In genomic region chr7:55420535-55420934, GRCh38 we compare ENCODE assay signal across 15 cellular contexts. TPM values are rescaled to one million over a fixed set of nuclear protein-coding genes. Genes with fewer than 3 reads are reported as not detected.
DNase-seq lines count a peak whose midpoint lies in the region; ATAC-seq, FAIRE-seq and TF ChIP-seq lines count a peak whose summit lies in the region.
"Had no signal": no experiment of that assay in that cellular context is flagged by ENCODE, and none has a peak within 500 bp of the region (broad histone marks: within the 10 kb centered on the region; RNA-seq: fewer than 3 reads in every experiment).

No MANE protein-coding gene starts in this region.

- no peak overlapping the region for H2BK15ac ChIP-seq in IMR-90 (ENCODE audit: low read depth, low read length)

- H2BK20ac ChIP-seq in IMR-90 (ENCODE audit: low read depth, low read length), result no peak overlapping the region

- H3K9ac ChIP-seq in IMR-90 (ENCODE audit: low read depth, low read length) (no peak overlapping the region), PC-3 (ENCODE audit: low read length) (no peak overlapping the region)

- no peak overlapping the region for H3K56ac ChIP-seq in IMR-90 (ENCODE audit: extremely low read depth, insufficient read depth, low read length)

- no peak overlapping the region for H2BK120ac ChIP-seq in IMR-90 (ENCODE audit: low read depth, low read length)

- no peaks in the 10 kb centered on the region for H3K4me1 Mint-ChIP-seq in activated CD4-positive, alpha-beta T cell treated with anti-CD3 and anti-CD28 coated beads for 36 hours
- H3K4me1 Mint-ChIP-seq: activated CD4-positive, alpha-beta memory T cell treated with anti-CD3 and anti-CD28 coated beads, Interleukin-2, amount 10 ng/mL, durations not matched to agents 7 days and 5 days had no signal

- H3K4me3 Mint-ChIP-seq in activated CD4-positive, alpha-beta T cell treated with anti-CD3 and anti-CD28 coated beads for 36 hours, result no peak overlapping the region
- H3K4me3 Mint-ChIP-seq: activated CD4-positive, alpha-beta memory T cell treated with anti-CD3 and anti-CD28 coated beads, Interleukin-2, amount 10 ng/mL, durations not matched to agents 7 days and 5 days; CD4-positive, alpha-beta T cell; T-helper 2 cell treated with Interferon-gamma antibody and Interleukin-4, amounts not matched to agents 5 μg/mL and 100 μg/mL, for 36 hours had no signal

- H3F3A ChIP-seq in PC-3 (ENCODE audit: low read length, unreplicated experiment), result no peaks in the 10 kb centered on the region

- H2AK9ac ChIP-seq in IMR-90 (replicated peaks; ENCODE audit: low read depth, low read length, poor library complexity), result no peak overlapping the region

- no peak for TF ChIP-seq POLR2A in IMR-90 (IDR thresholded peaks at IDR 0.05; ENCODE audit: low read depth, low read length)

- H3K4ac ChIP-seq in IMR-90 (ENCODE audit: low read depth, low read length), result no peak overlapping the region

- peaks cover 0 to 7% of the 10 kb centered on the region in 2 experiments; a peak in 1 of 4 replicates for H3K79me1 ChIP-seq in IMR-90 (ENCODE audit: low read depth in 1 of 2, low read length in 2 of 2)

- H3K27me3 Mint-ChIP-seq in activated CD4-positive, alpha-beta T cell treated with anti-CD3 and anti-CD28 coated beads for 36 hours, result no peaks in the 10 kb centered on the region
- H3K27me3 Mint-ChIP-seq: activated CD4-positive, alpha-beta memory T cell treated with anti-CD3 and anti-CD28 coated beads, Interleukin-2, amount 10 ng/mL, durations not matched to agents 7 days and 5 days; CD4-positive, alpha-beta T cell had no signal

- peaks cover 3% of the 10 kb centered on the region for H3K36me3 ChIP-seq in IMR-90 (ENCODE audit: control insufficient read depth, insufficient read depth, low read length)
- H3K36me3 ChIP-seq in PC-3 (ENCODE audit: low read depth, low read length), result no peaks in the 10 kb centered on the region

- no peak overlapping the region for H4K8ac ChIP-seq in IMR-90 (ENCODE audit: low read depth in 2 of 2, low read length in 2 of 2)

- no peak overlapping the region for H3K4me3 ChIP-seq in IMR-90 (ENCODE audit: insufficient read depth, low read depth, low read length)
- H3K4me3 ChIP-seq in PC-3 (ENCODE audit: low read length), result no peak overlapping the region
- H3K4me3 ChIP-seq: testis had no signal

- no peak overlapping the region for H3K18ac ChIP-seq in IMR-90 (ENCODE audit: low read depth, low read length)

- no peak overlapping the region for H4K5ac ChIP-seq in IMR-90 (ENCODE audit: low read depth, low read length)

- no peak overlapping the region for H3K4me2 ChIP-seq in IMR-90 (ENCODE audit: low read depth, low read length)
- no peak overlapping the region for H3K4me2 ChIP-seq in PC-3 (ENCODE audit: low read length)

- BruUV-seq in IMR-90 (replicated peaks; lab: Mats Ljungman, UMichigan) (no TSS peak), PC-3 (replicated peaks; lab: Mats Ljungman, UMichigan) (no TSS peak)

- peak; percentile 87 for ATAC-seq in IMR-90 (ENCODE audit: low read depth)
- ATAC-seq in PC-3, result peak; percentile 77
- peak; percentile 64 for ATAC-seq in sciatic nerve
- ATAC-seq in activated CD4-positive, alpha-beta T cell treated with anti-CD3 and anti-CD28 coated beads for 36 hours, result no peak
- no peak for ATAC-seq in HG03159 (IDR thresholded peaks at IDR 0.05; ENCODE audit: unreplicated experiment)
- ATAC-seq in HG02759 (IDR thresholded peaks at IDR 0.05; ENCODE audit: unreplicated experiment), result no peak
- ATAC-seq: left colon had no signal

- POLR2A ChIA-PET in IMR-90 (lab: Charles Lee; ENCODE audit: unreplicated experiment) (no interaction called here), PC-3 (lab: Charles Lee; ENCODE audit: unreplicated experiment) (no interaction called here)
- POLR2A ChIA-PET in activated CD4-positive, alpha-beta T cell treated with anti-CD3 and anti-CD28 coated beads for 36 hours (lab: Charles Lee), result no interaction called here

- H3K9me3 ChIP-seq in IMR-90 (ENCODE audit: control insufficient read depth, insufficient read depth, low read length), result no peaks in the 10 kb centered on the region
- H3K9me3 ChIP-seq in PC-3 (ENCODE audit: low read length), result no peaks in the 10 kb centered on the region
- H3K9me3 ChIP-seq: testis had no signal

- H3K36me3 Mint-ChIP-seq in activated CD4-positive, alpha-beta T cell treated with anti-CD3 and anti-CD28 coated beads for 36 hours (ENCODE audit: low read depth), result peaks cover under 1% of the 10 kb centered on the region

- in situ Hi-C loops in IMR-90 (cut with MboI; ENCODE audit: low sequenced_read_pairs), result no loop called here

- DNase-seq in IMR-90, result peak; percentile 65
- peak; percentile 10 for DNase-seq in PC-3
- DNase-seq in sciatic nerve (ENCODE audit: low spot score), result no peak
- no peak for DNase-seq in activated CD4-positive, alpha-beta T cell treated with anti-CD3 and anti-CD28 coated beads for 36 hours
- DNase-seq: activated CD4-positive, alpha-beta memory T cell treated with anti-CD3 and anti-CD28 coated beads, Interleukin-2, amount 10 ng/mL, durations not matched to agents 7 days and 5 days; CD4-positive, alpha-beta T cell; head of caudate nucleus; left colon; NCI-H2081; stimulated activated CD4-positive, alpha-beta T cell treated with anti-CD3 and anti-CD28 coated beads, Interleukin-12 subunit alpha, Interleukin-12 subunit beta, amount 100 ng/mL, for 4 hours; testis had no signal

- H3K27me3 ChIP-seq in IMR-90 (ENCODE audit: control insufficient read depth, insufficient read depth, low read length) (no peaks in the 10 kb centered on the region), PC-3 (ENCODE audit: low read length) (no peaks in the 10 kb centered on the region)
- H3K27me3 ChIP-seq: testis had no signal

- no peak overlapping the region for H3K23ac ChIP-seq in IMR-90 (ENCODE audit: low read depth, low read length)

- peaks cover 9% of the 10 kb centered on the region for H3K9me1 ChIP-seq in IMR-90 (ENCODE audit: insufficient read depth, low read length)

- no peak overlapping the region for H3K27ac Mint-ChIP-seq in activated CD4-positive, alpha-beta T cell treated with anti-CD3 and anti-CD28 coated beads for 36 hours
- H3K27ac Mint-ChIP-seq: activated CD4-positive, alpha-beta memory T cell treated with anti-CD3 and anti-CD28 coated beads, Interleukin-2, amount 10 ng/mL, durations not matched to agents 7 days and 5 days; CD4-positive, alpha-beta T cell; T-helper 2 cell treated with Interferon-gamma antibody and Interleukin-4, amounts not matched to agents 5 μg/mL and 100 μg/mL, for 36 hours had no signal

- H3K4me1 ChIP-seq in IMR-90 (ENCODE audit: control insufficient read depth, insufficient read depth, low read length) (peaks cover 9% of the 10 kb centered on the region), PC-3 (ENCODE audit: insufficient read depth, low read length) (peaks cover 7% of the 10 kb centered on the region)
- H3K4me1 ChIP-seq: testis had no signal

- CTCF ChIA-PET in IMR-90 (lab: Yijun Ruan, JAX), result no interaction called here
- CTCF ChIA-PET in PC-3 (lab: Charles Lee), result interaction anchor here (0.7 kb wide), 1 partner anchor 654 kb away, joined by 4 read pairs; no protein-coding TSS in a partner anchor
- CTCF ChIA-PET in activated CD4-positive, alpha-beta T cell treated with anti-CD3 and anti-CD28 coated beads for 36 hours (lab: Charles Lee), result interaction anchor here (0.6 kb wide), 2 partner anchors 133 to 280 kb away, joined by 3 to 4 read pairs; no protein-coding TSS in a partner anchor

- peak overlapping the region; percentile 46 for H2AFZ ChIP-seq in IMR-90 (replicated peaks; ENCODE audit: low read length, poor library complexity)
- H2AFZ ChIP-seq in PC-3 (ENCODE audit: low read length), result no peak overlapping the region

- H3K14ac ChIP-seq in IMR-90 (replicated peaks; ENCODE audit: low read depth, low read length), result no peak overlapping the region

- no peaks in the 10 kb centered on the region for H3K9me2 ChIP-seq in PC-3 (replicated peaks; ENCODE audit: low read length)

- no peaks in the 10 kb centered on the region for H3K79me2 ChIP-seq in PC-3 (ENCODE audit: low read length)

- intact Hi-C loops in IMR-90 (cut with micrococcal nuclease) (no loop called here), PC-3 (cut with micrococcal nuclease) (no loop called here), sciatic nerve (cut with DNase I) (loop anchor here (10.0 kb wide), 1 partner anchor 154 kb away; the partner anchor contains the start of gene VOPP1)
- intact Hi-C loops in activated CD4-positive, alpha-beta T cell treated with anti-CD3 and anti-CD28 coated beads for 36 hours (cut with DNase I, micrococcal nuclease), result no loop called here

- TF ChIP-seq CTCF in IMR-90 (conservative IDR thresholded peaks at IDR 0.05; ENCODE audit: low read depth, low read length), result no peak
- no peak for TF ChIP-seq CTCF in PC-3 (conservative IDR thresholded peaks at IDR 0.05; ENCODE audit: low read depth, low read length)

- no peak overlapping the region for H2AK5ac ChIP-seq in IMR-90 (ENCODE audit: low read depth, low read length)

- H3K9me3 Mint-ChIP-seq in activated CD4-positive, alpha-beta T cell treated with anti-CD3 and anti-CD28 coated beads for 36 hours (ENCODE audit: low read depth), result no peaks in the 10 kb centered on the region
- H3K9me3 Mint-ChIP-seq: activated CD4-positive, alpha-beta memory T cell treated with anti-CD3 and anti-CD28 coated beads, Interleukin-2, amount 10 ng/mL, durations not matched to agents 7 days and 5 days; CD4-positive, alpha-beta T cell; T-helper 2 cell treated with Interferon-gamma antibody and Interleukin-4, amounts not matched to agents 5 μg/mL and 100 μg/mL, for 36 hours had no signal

- dilution Hi-C loops in IMR-90 (cut with HindIII; ENCODE audit: low sequenced_read_pairs, unreplicated experiment), result no loop called here

- TF ChIP-seq RAD21 in IMR-90 (IDR thresholded peaks at IDR 0.05; ENCODE audit: low read length), result no peak

- FAIRE-seq in endometrium (lab: Jason Lieb, UNC), result peak; percentile 98

- no peak overlapping the region for H2BK5ac ChIP-seq in IMR-90 (ENCODE audit: low read depth, low read length, poor library complexity, severe bottlenecking)

- WGBS in IMR-90 (ENCODE audit: extremely low coverage in 2 of 2, insufficient read length in 1 of 2), 2 experiments, result no CpG with 5 or more reads among the region's 3 CpGs

- no peak overlapping the region for H4K91ac ChIP-seq in IMR-90 (ENCODE audit: insufficient read depth, low read depth, low read length)

- H4K20me1 ChIP-seq in IMR-90 (ENCODE audit: insufficient read depth, low read length) (0 out of 2 replicates have a peak, but pooled peaks cover 3% of the 10 kb centered on the region), PC-3 (ENCODE audit: low read length) (no peaks in the 10 kb centered on the region)

- H3K27ac ChIP-seq in IMR-90 (ENCODE audit: insufficient read depth, low read length), result no peak overlapping the region
- H3K27ac ChIP-seq in PC-3 (ENCODE audit: low read length), result no peak overlapping the region
- H3K27ac ChIP-seq: testis had no signal

TF ChIP-seq in IMR-90, 13 proteins besides CTCF, POLR2A, EP300 and RAD21 (continues in another document):
- TF ChIP-seq MXI1 (IDR thresholded peaks at IDR 0.05; ENCODE audit: borderline replicate concordance, low read depth, low read length), result no peak

RNA-seq across cellular contexts. Expression of gene LANCL2, which starts 55.4 kb away (rescaled TPM):
- 17.9 and 20.0 TPM in 2 replicates for total RNA-seq in IMR-90 (2012; rRNA removed)
- 11.7 and 13.6 TPM in 2 replicates for polyA plus RNA-seq in IMR-90 (2012; rRNA removed)
- 10.8 and 18.3 TPM in 2 replicates for polyA plus RNA-seq in IMR-90 (2012; cell fraction: cytosol; rRNA removed)
- polyA plus RNA-seq in IMR-90 (2012; cell fraction: nucleus; rRNA removed; ENCODE audit: low replicate concordance), result 12.2 and 25.0 TPM in 2 replicates
- total RNA-seq in PC-3 (2014; rRNA removed), result 12.7 and 24.6 TPM in 2 replicates
- 9.3 TPM for total RNA-seq in sciatic nerve
- 10 to 100 TPM; 11.1 to 11.7 TPM for total RNA-seq in activated CD4-positive, alpha-beta T cell treated with anti-CD3 and anti-CD28 coated beads for 36 hours

Comparison
In these comparisons a context has a peak if more than half of its experiments do, and no peak if none do; other contexts are left out.
1. ATAC-seq: peak in IMR-90 (single experiment), PC-3 (single experiment) and sciatic nerve (single experiment); none in activated CD4-positive, alpha-beta T cell treated with anti-CD3 and anti-CD28 coated beads for 36 hours (single experiment), HG03159 (single experiment) and HG02759 (single experiment).
2. DNase-seq: peak in IMR-90 (single experiment) and PC-3 (single experiment); none in sciatic nerve (single experiment) and activated CD4-positive, alpha-beta T cell treated with anti-CD3 and anti-CD28 coated beads for 36 hours (single experiment).